ENCODE assay signal across 14 cellular contexts in the genomic region with DNA sequence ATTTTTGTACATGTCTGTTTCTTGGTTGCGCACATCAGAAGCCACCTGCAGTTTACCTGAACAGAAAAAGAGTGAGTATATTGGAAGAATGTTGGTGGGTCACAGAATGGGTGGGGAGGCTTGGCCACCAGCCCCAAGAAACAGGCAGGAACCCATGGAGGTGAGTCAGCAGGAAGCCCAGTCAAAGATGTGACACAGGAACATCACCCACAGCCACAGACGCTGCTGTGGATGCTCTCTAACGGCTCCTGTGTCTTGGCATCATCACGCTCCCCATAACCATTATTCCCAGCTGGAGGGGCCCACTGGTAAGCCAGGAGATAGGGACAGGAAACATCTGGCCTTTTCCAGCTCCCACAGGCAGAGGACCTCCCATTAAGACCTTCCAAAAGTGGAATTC.
"Had no signal": no experiment of that assay in that cellular context is flagged by ENCODE, and none has a peak within 500 bp of the region (broad histone marks: within the 10 kb centered on the region; RNA-seq: fewer than 3 reads in every experiment).

No MANE protein-coding gene starts in this region.

- H3K27ac Mint-ChIP-seq: activated naive CD4-positive, alpha-beta T cell treated with anti-CD3 and anti-CD28 coated beads, Interleukin-2, amount 10 ng/mL, durations not matched to agents 7 days and 5 days; activated T-helper 2 cell treated with anti-CD3 and anti-CD28 coated beads, Interferon-gamma antibody, Interleukin-2, Interleukin-4, amounts not matched to agents 10 μg/mL and 5 μg/mL and 100 μg/mL, durations not matched to agents 14 hours and 24 hours and 36 hours; stimulated activated naive B cell treated with anti-CD40 and anti-IgM and Interleukin-4, amounts not matched to agents 10 μg/mL and 1 μg/mL and 100 μg/mL, for 72 hours; T-helper 17 cell had no signal

- H3K27me3 ChIP-seq: ascending aorta, cardiac muscle cell, gastrocnemius medialis, neutrophil, thyroid gland had no signal

- H3K36me3 ChIP-seq: ascending aorta, cardiac muscle cell, gastrocnemius medialis, heart right ventricle, neutrophil, thyroid gland had no signal

- H3K9me3 Mint-ChIP-seq: activated naive CD4-positive, alpha-beta T cell treated with anti-CD3 and anti-CD28 coated beads, Interleukin-2, amount 10 ng/mL, durations not matched to agents 7 days and 5 days; activated T-helper 2 cell treated with anti-CD3 and anti-CD28 coated beads, Interferon-gamma antibody, Interleukin-2, Interleukin-4, amounts not matched to agents 10 μg/mL and 5 μg/mL and 100 μg/mL, durations not matched to agents 14 hours and 24 hours and 36 hours; stimulated activated naive B cell treated with anti-CD40 and anti-IgM and Interleukin-4, amounts not matched to agents 10 μg/mL and 1 μg/mL and 100 μg/mL, for 72 hours had no signal

- DNase-seq: activated CD4-positive, alpha-beta T cell treated with anti-CD3 and anti-CD28 coated beads for 4 hours; activated naive CD4-positive, alpha-beta T cell treated with anti-CD3 and anti-CD28 coated beads, Interleukin-2, amount 10 ng/mL, durations not matched to agents 7 days and 5 days; gastrocnemius medialis; heart right ventricle; mucosa of descending colon; naive thymus-derived CD4-positive, alpha-beta T cell; retina; stimulated activated naive B cell treated with anti-CD40 and anti-IgM and Interleukin-4, amounts not matched to agents 10 μg/mL and 1 μg/mL and 100 μg/mL, for 72 hours; T-helper 17 cell; thyroid gland had no signal

- H3K36me3 Mint-ChIP-seq: activated naive CD4-positive, alpha-beta T cell treated with anti-CD3 and anti-CD28 coated beads, Interleukin-2, amount 10 ng/mL, durations not matched to agents 7 days and 5 days; naive thymus-derived CD4-positive, alpha-beta T cell; stimulated activated naive B cell treated with anti-CD40 and anti-IgM and Interleukin-4, amounts not matched to agents 10 μg/mL and 1 μg/mL and 100 μg/mL, for 72 hours had no signal

- H3K27me3 Mint-ChIP-seq: activated naive CD4-positive, alpha-beta T cell treated with anti-CD3 and anti-CD28 coated beads, Interleukin-2, amount 10 ng/mL, durations not matched to agents 7 days and 5 days; stimulated activated naive B cell treated with anti-CD40 and anti-IgM and Interleukin-4, amounts not matched to agents 10 μg/mL and 1 μg/mL and 100 μg/mL, for 72 hours had no signal

- H3K9me3 ChIP-seq: ascending aorta, gastrocnemius medialis, heart right ventricle, thyroid gland had no signal

- H3K4me3 ChIP-seq: ascending aorta, cardiac muscle cell, gastrocnemius medialis, heart right ventricle, mucosa of descending colon, thyroid gland had no signal

- ATAC-seq: gastrocnemius medialis; heart right ventricle; mucosa of descending colon; naive thymus-derived CD4-positive, alpha-beta T cell; stimulated activated naive B cell treated with anti-CD40 and anti-IgM and Interleukin-4, amounts not matched to agents 10 μg/mL and 1 μg/mL and 100 μg/mL, for 72 hours; T-helper 17 cell had no signal

- H3K4me3 Mint-ChIP-seq: activated naive CD4-positive, alpha-beta T cell treated with anti-CD3 and anti-CD28 coated beads, Interleukin-2, amount 10 ng/mL, durations not matched to agents 7 days and 5 days; naive thymus-derived CD4-positive, alpha-beta T cell; stimulated activated naive B cell treated with anti-CD40 and anti-IgM and Interleukin-4, amounts not matched to agents 10 μg/mL and 1 μg/mL and 100 μg/mL, for 72 hours; T-helper 17 cell had no signal

- H3K4me1 ChIP-seq: ascending aorta, gastrocnemius medialis, heart right ventricle, thyroid gland had no signal

- H3K4me1 Mint-ChIP-seq: activated naive CD4-positive, alpha-beta T cell treated with anti-CD3 and anti-CD28 coated beads, Interleukin-2, amount 10 ng/mL, durations not matched to agents 7 days and 5 days; T-helper 17 cell had no signal

- H3K27ac ChIP-seq: ascending aorta, cardiac muscle cell, gastrocnemius medialis, heart right ventricle, neutrophil, thyroid gland had no signal
